Comparison of ENCODE assay signal across 8 cellular contexts in genomic region chr7:118352854-118353453, GRCh38.
DNase-seq lines count a peak whose midpoint lies in the region; ATAC-seq and TF ChIP-seq lines count a peak whose summit lies in the region.
"Had no signal": no experiment of that assay in that cellular context is flagged by ENCODE, and none has a peak within 500 bp of the region (broad histone marks: within the 10 kb centered on the region; RNA-seq: fewer than 3 reads in every experiment).

No MANE protein-coding gene starts in this region.

- peak; percentile 53 for ATAC-seq in GM21576 (IDR thresholded peaks at IDR 0.05; ENCODE audit: unreplicated experiment)

- no peaks in the 10 kb centered on the region for H3K4me1 Mint-ChIP-seq in osteocyte (ENCODE audit: unreplicated experiment)
- no peaks in the 10 kb centered on the region for H3K4me1 Mint-ChIP-seq in activated T-helper 1 cell treated with anti-CD3 and anti-CD28 coated beads, Interleukin-12 subunit alpha, Interleukin-12 subunit beta, Interleukin-2, Interleukin-4 antibody, amounts not matched to agents 30 ng/mL and 10 ng/mL and 1 ng/mL, durations not matched to agents 14 hours and 24 hours and 36 hours (ENCODE audit: low read depth)
- H3K4me1 Mint-ChIP-seq in activated CD4-positive, alpha-beta T cell treated with anti-CD3 and anti-CD28 coated beads, Interleukin-2, amount 10 ng/mL, durations not matched to agents 24 days and 14 days, result peaks cover 2% of the 10 kb centered on the region

- no peaks in the 10 kb centered on the region for H3K9me3 Mint-ChIP-seq in osteocyte (ENCODE audit: unreplicated experiment)
- H3K9me3 Mint-ChIP-seq in activated T-helper 1 cell treated with anti-CD3 and anti-CD28 coated beads, Interleukin-12 subunit alpha, Interleukin-12 subunit beta, Interleukin-2, Interleukin-4 antibody, amounts not matched to agents 30 ng/mL and 10 ng/mL and 1 ng/mL, durations not matched to agents 14 hours and 24 hours and 36 hours, result no peaks in the 10 kb centered on the region
- no peaks in the 10 kb centered on the region for H3K9me3 Mint-ChIP-seq in activated CD4-positive, alpha-beta T cell treated with anti-CD3 and anti-CD28 coated beads, Interleukin-2, amount 10 ng/mL, durations not matched to agents 24 days and 14 days

- peak; percentile 64 for TF ChIP-seq CTCF in osteocyte (IDR thresholded peaks at IDR 0.05)

- no peak overlapping the region for H3K4me3 Mint-ChIP-seq in osteocyte (ENCODE audit: unreplicated experiment)
- no peak overlapping the region for H3K4me3 Mint-ChIP-seq in activated T-helper 1 cell treated with anti-CD3 and anti-CD28 coated beads, Interleukin-12 subunit alpha, Interleukin-12 subunit beta, Interleukin-2, Interleukin-4 antibody, amounts not matched to agents 30 ng/mL and 10 ng/mL and 1 ng/mL, durations not matched to agents 14 hours and 24 hours and 36 hours
- H3K4me3 Mint-ChIP-seq in activated CD4-positive, alpha-beta T cell treated with anti-CD3 and anti-CD28 coated beads, Interleukin-2, amount 10 ng/mL, durations not matched to agents 24 days and 14 days, result no peak overlapping the region
- H3K4me3 Mint-ChIP-seq: IgD-negative memory B cell had no signal

- no peaks in the 10 kb centered on the region for H3K36me3 Mint-ChIP-seq in osteocyte (ENCODE audit: unreplicated experiment)
- no peaks in the 10 kb centered on the region for H3K36me3 Mint-ChIP-seq in activated T-helper 1 cell treated with anti-CD3 and anti-CD28 coated beads, Interleukin-12 subunit alpha, Interleukin-12 subunit beta, Interleukin-2, Interleukin-4 antibody, amounts not matched to agents 30 ng/mL and 10 ng/mL and 1 ng/mL, durations not matched to agents 14 hours and 24 hours and 36 hours (ENCODE audit: low read depth)
- no peaks in the 10 kb centered on the region for H3K36me3 Mint-ChIP-seq in activated CD4-positive, alpha-beta T cell treated with anti-CD3 and anti-CD28 coated beads, Interleukin-2, amount 10 ng/mL, durations not matched to agents 24 days and 14 days (ENCODE audit: low read depth)
- H3K36me3 Mint-ChIP-seq: IgD-negative memory B cell had no signal

- H3K27ac Mint-ChIP-seq in osteocyte (ENCODE audit: unreplicated experiment), result no peak overlapping the region
- H3K27ac Mint-ChIP-seq in activated T-helper 1 cell treated with anti-CD3 and anti-CD28 coated beads, Interleukin-12 subunit alpha, Interleukin-12 subunit beta, Interleukin-2, Interleukin-4 antibody, amounts not matched to agents 30 ng/mL and 10 ng/mL and 1 ng/mL, durations not matched to agents 14 hours and 24 hours and 36 hours, result no peak overlapping the region
- no peak overlapping the region for H3K27ac Mint-ChIP-seq in activated CD4-positive, alpha-beta T cell treated with anti-CD3 and anti-CD28 coated beads, Interleukin-2, amount 10 ng/mL, durations not matched to agents 24 days and 14 days
- H3K27ac Mint-ChIP-seq: IgD-negative memory B cell had no signal

- peak; percentile 19 for DNase-seq in NCI-H146 treated with DMSO at 0.1 percent for 48 hours (lab: John Stamatoyannopoulos, UW; ENCODE audit: unreplicated experiment)
- DNase-seq in amniotic epithelial cell (ENCODE audit: low read depth), result peak; percentile 45
- no peak for DNase-seq in osteocyte (ENCODE audit: extremely low spot score, unreplicated experiment)
- no peak for DNase-seq in activated T-helper 1 cell treated with anti-CD3 and anti-CD28 coated beads, Interleukin-12 subunit alpha, Interleukin-12 subunit beta, Interleukin-2, Interleukin-4 antibody, amounts not matched to agents 30 ng/mL and 10 ng/mL and 1 ng/mL, durations not matched to agents 14 hours and 24 hours and 36 hours (ENCODE audit: low spot score)
- DNase-seq in 8988T, result no peak
- DNase-seq in activated CD4-positive, alpha-beta T cell treated with anti-CD3 and anti-CD28 coated beads, Interleukin-2, amount 10 ng/mL, durations not matched to agents 24 days and 14 days, result no peak

- H3K27me3 Mint-ChIP-seq in osteocyte (ENCODE audit: unreplicated experiment), result no peaks in the 10 kb centered on the region
- peaks cover 3% of the 10 kb centered on the region for H3K27me3 Mint-ChIP-seq in activated T-helper 1 cell treated with anti-CD3 and anti-CD28 coated beads, Interleukin-12 subunit alpha, Interleukin-12 subunit beta, Interleukin-2, Interleukin-4 antibody, amounts not matched to agents 30 ng/mL and 10 ng/mL and 1 ng/mL, durations not matched to agents 14 hours and 24 hours and 36 hours (ENCODE audit: insufficient read depth)
- H3K27me3 Mint-ChIP-seq in activated CD4-positive, alpha-beta T cell treated with anti-CD3 and anti-CD28 coated beads, Interleukin-2, amount 10 ng/mL, durations not matched to agents 24 days and 14 days, result peaks cover 3% of the 10 kb centered on the region

- intact Hi-C loops in activated T-helper 1 cell treated with anti-CD3 and anti-CD28 coated beads, Interleukin-12 subunit alpha, Interleukin-12 subunit beta, Interleukin-2, Interleukin-4 antibody, amounts not matched to agents 30 ng/mL and 10 ng/mL and 1 ng/mL, durations not matched to agents 14 hours and 24 hours and 36 hours (cut with micrococcal nuclease), result no loop called here
- intact Hi-C loops in activated CD4-positive, alpha-beta T cell treated with anti-CD3 and anti-CD28 coated beads, Interleukin-2, amount 10 ng/mL, durations not matched to agents 24 days and 14 days (cut with micrococcal nuclease), result no loop called here

Comparison
In these comparisons a context has a peak if more than half of its experiments do, and no peak if none do; other contexts are left out.
1. DNase-seq: peak in NCI-H146 treated with DMSO at 0.1 percent for 48 hours (single experiment) and amniotic epithelial cell (single experiment); none in osteocyte (single experiment), activated T-helper 1 cell treated with anti-CD3 and anti-CD28 coated beads, Interleukin-12 subunit alpha, Interleukin-12 subunit beta, Interleukin-2, Interleukin-4 antibody, amounts not matched to agents 30 ng/mL and 10 ng/mL and 1 ng/mL, durations not matched to agents 14 hours and 24 hours and 36 hours (single experiment), 8988T (single experiment) and activated CD4-positive, alpha-beta T cell treated with anti-CD3 and anti-CD28 coated beads, Interleukin-2, amount 10 ng/mL, durations not matched to agents 24 days and 14 days (single experiment).